36 cellular contexts compared by ENCODE assay signal in genomic region chr2:63767307-63767706, GRCh38.
"Had no signal": no experiment of that assay in that cellular context is flagged by ENCODE, and none has a peak within 500 bp of the region (broad histone marks: within the 10 kb centered on the region; RNA-seq: fewer than 3 reads in every experiment).

No MANE protein-coding gene starts in this region.

- H3K27me3 ChIP-seq: adrenal gland, body of pancreas, brain microvascular endothelial cell, breast epithelium had no signal

- H3K4me1 ChIP-seq: adrenal gland, body of pancreas, breast epithelium had no signal

- H3K4me1 Mint-ChIP-seq: activated B cell treated with CpG ODN at 0.5 μM for 24 hours; activated CD4-positive, alpha-beta T cell treated with anti-CD3 and anti-CD28 coated beads, Interleukin-2, amount 10 ng/mL, durations not matched to agents 24 days and 14 days; activated naive CD8-positive, alpha-beta T cell treated with anti-CD3 and anti-CD28 coated beads for 36 hours; activated T-helper 17 cell treated with anti-CD3 and anti-CD28 coated beads, Interleukin-2, amount 50 U/mL, for 72 hours had no signal

- H3K27ac Mint-ChIP-seq: activated B cell treated with CpG ODN at 0.5 μM for 24 hours; activated CD4-positive, alpha-beta memory T cell treated with anti-CD3 and anti-CD28 coated beads for 36 hours; activated CD4-positive, alpha-beta T cell treated with anti-CD3 and anti-CD28 coated beads, Interleukin-2, amount 10 ng/mL, durations not matched to agents 24 days and 14 days; activated CD8-positive, alpha-beta T cell treated with anti-CD3 and anti-CD28 coated beads for 36 hours; activated naive CD4-positive, alpha-beta T cell treated with anti-CD3 and anti-CD28 coated beads for 36 hours; activated naive CD4-positive, alpha-beta T cell treated with anti-CD3 and anti-CD28 coated beads, Interleukin-2, amount 50 U/mL, for 72 hours; activated naive CD8-positive, alpha-beta T cell treated with anti-CD3 and anti-CD28 coated beads for 36 hours; activated T-cell treated with anti-CD3 and anti-CD28 coated beads, Interleukin-2, amount 50 U/mL, for 72 hours; activated T-helper 1 cell treated with anti-CD3 and anti-CD28 coated beads, Interleukin-12 subunit alpha, Interleukin-12 subunit beta, Interleukin-2, Interleukin-4 antibody, amounts not matched to agents 30 ng/mL and 10 ng/mL and 1 ng/mL, durations not matched to agents 14 hours and 24 hours and 36 hours; activated T-helper 17 cell treated with anti-CD3 and anti-CD28 coated beads, Interleukin-2, amount 50 U/mL, for 72 hours; T-helper 1 cell treated with Interleukin-12 subunit alpha and Interleukin-12 subunit beta and Interleukin-4 antibody, amounts not matched to agents 30 μg/mL and 1 μg/mL, for 36 hours; T-helper 2 cell treated with Interferon-gamma antibody and Interleukin-4, amounts not matched to agents 5 μg/mL and 100 μg/mL, for 36 hours had no signal

- H3K36me3 ChIP-seq: adrenal gland, brain microvascular endothelial cell, breast epithelium had no signal

- ATAC-seq: activated CD8-positive, alpha-beta T cell treated with anti-CD3 and anti-CD28 coated beads for 36 hours; activated naive CD4-positive, alpha-beta T cell treated with anti-CD3 and anti-CD28 coated beads, Interleukin-2, amount 50 U/mL, for 72 hours; activated T-cell treated with anti-CD3 and anti-CD28 coated beads, Interleukin-2, amount 50 U/mL, for 4 hours; activated T-cell treated with anti-CD3 and anti-CD28 coated beads, Interleukin-2, amount 50 U/mL, for 72 hours; activated T-helper 17 cell treated with anti-CD3 and anti-CD28 coated beads, Interleukin-2, amount 50 U/mL, for 72 hours; body of pancreas had no signal

- H3K4me3 ChIP-seq: adrenal gland, body of pancreas, breast epithelium had no signal

- DNase-seq: activated B cell treated with CpG ODN at 0.5 μM for 24 hours; activated CD4-positive, alpha-beta memory T cell treated with anti-CD3 and anti-CD28 coated beads for 36 hours; activated CD4-positive, alpha-beta T cell treated with anti-CD3 and anti-CD28 coated beads for 4 hours; activated CD4-positive, alpha-beta T cell treated with anti-CD3 and anti-CD28 coated beads, Interleukin-2, amount 10 ng/mL, durations not matched to agents 24 days and 14 days; activated CD4-positive, alpha-beta T cell treated with anti-CD3 and anti-CD28 coated beads, Interleukin-2, amount 50 U/mL, for 1 hour; activated CD4-positive, alpha-beta T cell treated with anti-CD3 and anti-CD28 coated beads, Interleukin-2, amount 50 U/mL, for 4 hours; activated CD4-positive, CD25-positive, alpha-beta regulatory T cell treated with anti-CD3 and anti-CD28 coated beads, Interleukin-2, amount 50 U/mL, for 72 hours; activated CD8-positive, alpha-beta memory T cell treated with anti-CD3 and anti-CD28 coated beads, Interleukin-2, amount 50 U/mL, for 4 hours; activated CD8-positive, alpha-beta T cell treated with anti-CD3 and anti-CD28 coated beads for 36 hours; activated effector memory CD4-positive, alpha-beta T cell treated with anti-CD3 and anti-CD28 coated beads, Interleukin-2, amount 50 U/mL, for 16 hours; activated gamma-delta T cell treated with Interleukin-2 at 50 U/mL for 16 hours; activated naive CD4-positive, alpha-beta T cell; activated naive CD4-positive, alpha-beta T cell treated with anti-CD3 and anti-CD28 coated beads for 36 hours; activated naive CD4-positive, alpha-beta T cell treated with anti-CD3 and anti-CD28 coated beads, Interleukin-2, amount 50 U/mL, for 16 hours; activated naive CD8-positive, alpha-beta T cell treated with anti-CD3 and anti-CD28 coated beads for 36 hours; activated T-cell treated with anti-CD3 and anti-CD28 coated beads for 4 hours; activated T-cell treated with anti-CD3 and anti-CD28 coated beads, Interleukin-2, amount 50 U/mL, for 1 hour; activated T-cell treated with anti-CD3 and anti-CD28 coated beads, Interleukin-2, amount 50 U/mL, for 4 hours; activated T-cell treated with anti-CD3 and anti-CD28 coated beads, Interleukin-2, amount 50 U/mL, for 72 hours; adrenal gland; amniotic stem cell; aorta; body of pancreas; brain microvascular endothelial cell; central memory CD4-positive, alpha-beta T cell; T-helper 1 cell; T-helper 2 cell; T-helper 9 cell had no signal

- H3K27ac ChIP-seq: adrenal gland, body of pancreas, brain microvascular endothelial cell, breast epithelium, VCaP had no signal

- H3K27me3 Mint-ChIP-seq: activated B cell treated with CpG ODN at 0.5 μM for 24 hours; activated CD4-positive, alpha-beta memory T cell treated with anti-CD3 and anti-CD28 coated beads for 36 hours; activated CD4-positive, alpha-beta T cell treated with anti-CD3 and anti-CD28 coated beads, Interleukin-2, amount 10 ng/mL, durations not matched to agents 24 days and 14 days; activated CD8-positive, alpha-beta T cell treated with anti-CD3 and anti-CD28 coated beads for 36 hours; activated naive CD8-positive, alpha-beta T cell treated with anti-CD3 and anti-CD28 coated beads for 36 hours; activated T-helper 17 cell treated with anti-CD3 and anti-CD28 coated beads, Interleukin-2, amount 50 U/mL, for 72 hours had no signal

- H3K4me3 Mint-ChIP-seq: activated B cell treated with CpG ODN at 0.5 μM for 24 hours; activated CD4-positive, alpha-beta memory T cell treated with anti-CD3 and anti-CD28 coated beads for 36 hours; activated CD4-positive, alpha-beta T cell treated with anti-CD3 and anti-CD28 coated beads, Interleukin-2, amount 10 ng/mL, durations not matched to agents 24 days and 14 days; activated CD8-positive, alpha-beta T cell treated with anti-CD3 and anti-CD28 coated beads for 36 hours; activated naive CD4-positive, alpha-beta T cell treated with anti-CD3 and anti-CD28 coated beads for 36 hours; activated naive CD8-positive, alpha-beta T cell treated with anti-CD3 and anti-CD28 coated beads for 36 hours; activated T-cell treated with anti-CD3 and anti-CD28 coated beads, Interleukin-2, amount 50 U/mL, for 4 hours; activated T-cell treated with anti-CD3 and anti-CD28 coated beads, Interleukin-2, amount 50 U/mL, for 72 hours; activated T-helper 1 cell treated with anti-CD3 and anti-CD28 coated beads, Interleukin-12 subunit alpha, Interleukin-12 subunit beta, Interleukin-2, Interleukin-4 antibody, amounts not matched to agents 30 ng/mL and 10 ng/mL and 1 ng/mL, durations not matched to agents 14 hours and 24 hours and 36 hours; activated T-helper 17 cell treated with anti-CD3 and anti-CD28 coated beads, Interleukin-2, amount 50 U/mL, for 72 hours; T-helper 1 cell treated with Interleukin-12 subunit alpha and Interleukin-12 subunit beta and Interleukin-4 antibody, amounts not matched to agents 30 μg/mL and 1 μg/mL, for 36 hours; T-helper 2 cell treated with Interferon-gamma antibody and Interleukin-4, amounts not matched to agents 5 μg/mL and 100 μg/mL, for 36 hours had no signal

- H3K36me3 Mint-ChIP-seq: activated naive CD4-positive, alpha-beta T cell treated with anti-CD3 and anti-CD28 coated beads, Interleukin-2, amount 50 U/mL, for 72 hours; activated naive CD8-positive, alpha-beta T cell treated with anti-CD3 and anti-CD28 coated beads for 36 hours had no signal

- H3K9me3 ChIP-seq: body of pancreas had no signal

- FAIRE-seq: astrocyte had no signal
